Comparison of ENCODE assay signal across 8 cellular contexts in genomic region chr22:23281406-23282088, GRCh38.
DNase-seq lines count a peak whose midpoint lies in the region; ATAC-seq and TF ChIP-seq lines count a peak whose summit lies in the region.

No MANE protein-coding gene starts in this region.

- H3K36me3 ChIP-seq in GM23248 (ENCODE audit: low read depth) (no peaks in the 10 kb centered on the region), lung (ENCODE audit: control insufficient read depth in 2 of 2, insufficient read depth in 2 of 2, low read length in 2 of 2) (peaks cover 0 to 34% of the 10 kb centered on the region in 2 donors)

- H2AFZ ChIP-seq in GM23248, result no peak overlapping the region

- peak; percentile 62 for ATAC-seq in lung (ENCODE audit: insufficient read depth, low FRiP score)

- no peaks in the 10 kb centered on the region for H3K27me3 ChIP-seq in GM23248 (replicated peaks; ENCODE audit: insufficient read depth)
- H3K27me3 ChIP-seq in lung (ENCODE audit: control insufficient read depth, insufficient read depth), result no peaks in the 10 kb centered on the region

- WGBS in GM23248 (ENCODE audit: low coverage in 1 of 2, low lambda C conversion rate in 2 of 2, missing lambda C conversion rate in 2 of 2), 2 experiments, result 57 to 64% methylated on average over 19 to 21 of the region's 21 CpGs
- WGBS in lung, 2 donors, result 40 to 49% methylated on average over 21 of the region's 21 CpGs

- in situ Hi-C loops in GM23248 (cut with MboI), result no loop called here

- H3K9me2 ChIP-seq in GM23248 (ENCODE audit: insufficient read depth), result no peaks in the 10 kb centered on the region

- no peaks in the 10 kb centered on the region for H3K79me2 ChIP-seq in GM23248 (ENCODE audit: insufficient read depth)

- peak; percentile 91 for TF ChIP-seq CTCF in lung (IDR thresholded peaks at IDR 0.05; ENCODE audit: control extremely low read depth, extremely low read depth)

- no peaks in the 10 kb centered on the region for H4K20me1 ChIP-seq in GM23248 (ENCODE audit: insufficient read depth)

- H3K4me3 ChIP-seq in GM23248 (no peak overlapping the region), lung (no peak overlapping the region)

- no peak overlapping the region for H3K9ac ChIP-seq in GM23248

- no peak overlapping the region for H3K4me2 ChIP-seq in GM23248 (ENCODE audit: unreplicated experiment)

- no peaks in the 10 kb centered on the region for H3F3A ChIP-seq in GM23248 (ENCODE audit: insufficient read depth)

- H3K27ac ChIP-seq in GM23248, result peak overlapping the region; percentile 63
- peak overlapping the region in 1 of 2 donors; percentile 82 for H3K27ac ChIP-seq in lung (ENCODE audit: low read depth in 1 of 2, low read length in 1 of 2)

- H3K4me1 ChIP-seq in GM23248 (ENCODE audit: insufficient read depth) (peaks cover 15% of the 10 kb centered on the region), lung (ENCODE audit: control insufficient read depth in 2 of 2, insufficient read depth in 2 of 2, low read length in 2 of 2) (peaks cover 0 to 14% of the 10 kb centered on the region in 2 donors)

- H3K9me3 ChIP-seq in GM23248 (ENCODE audit: low read depth) (no peaks in the 10 kb centered on the region), lung (ENCODE audit: control insufficient read depth in 2 of 2, insufficient read depth in 1 of 2, low read length in 1 of 2) (no peaks in the 10 kb centered on the region)

- DNase-seq in AG08396 (ENCODE audit: low spot score), result peak; percentile 86
- DNase-seq in GM23248, result peak; percentile 71
- DNase-seq in NCI-H524 treated with DMSO at 0.1 percent for 48 hours (lab: John Stamatoyannopoulos, UW), result peak; percentile 17
- peak; percentile 79 to 80 for DNase-seq in activated CD4-positive, alpha-beta T cell treated with anti-CD3 and anti-CD28 coated beads, Interleukin-2, amount 50 U/mL, for 4 hours
- peak; percentile 91 for DNase-seq in dermis blood vessel endothelial cell
- DNase-seq in lung (ENCODE audit: low spot score), result peak; percentile 86
- peak; percentile 41 to 75 (median 62) for DNase-seq in stimulated activated CD4-positive, alpha-beta T cell treated with anti-CD3 and anti-CD28 coated beads, TNF-alpha, amount 100 ng/mL, for 1 hour (ENCODE audit: low read depth in 3 of 3, low spot score in 1 of 3)
- no peak for DNase-seq in OCI-M2 (lab: John Stamatoyannopoulos, UW; ENCODE audit: unreplicated experiment)
